In the genomic region with DNA sequence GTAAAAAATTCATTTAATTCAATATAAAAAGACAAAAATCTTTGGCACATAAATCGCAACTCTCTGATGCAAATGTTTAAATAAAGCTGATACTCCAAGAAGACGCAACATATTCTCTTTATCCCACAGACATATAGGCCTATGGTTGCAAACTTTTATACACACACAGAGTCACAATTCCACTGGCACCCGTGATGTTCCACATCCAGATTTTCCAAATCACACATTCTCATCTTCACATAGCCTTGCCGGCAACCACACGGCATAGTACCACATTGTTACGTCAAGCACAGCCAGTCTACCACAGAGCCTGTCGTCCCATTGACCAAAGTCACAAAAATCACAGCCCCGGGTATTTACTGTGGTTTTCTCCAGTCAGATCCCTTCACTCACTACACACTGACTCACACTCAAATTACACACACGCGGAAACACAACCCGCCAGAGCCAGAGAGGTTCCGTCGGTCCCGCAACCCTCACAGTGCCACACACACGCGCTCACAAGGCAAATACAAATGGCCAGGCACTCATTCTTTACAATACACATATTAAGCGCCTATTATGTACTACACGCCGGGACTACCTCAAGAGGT, we compare ENCODE assay signal across 8 cellular contexts. TPM values are rescaled to one million over a fixed set of nuclear protein-coding genes. Genes with fewer than 3 reads are reported as not detected.
A peak's percentile ranks its signal among the peaks of the same experiment; 100 is the strongest.
DNase-seq lines count a peak whose midpoint lies in the region; ATAC-seq and TF ChIP-seq lines count a peak whose summit lies in the region.

No MANE protein-coding gene starts in this region.

- H3K9me3 ChIP-seq in spleen = peaks cover 0 to 18% (median 14%) of the 10 kb centered on the region in 8 donors

- ATAC-seq in HG03066 (IDR thresholded peaks at IDR 0.05; ENCODE audit: low read depth, unreplicated experiment) = peak; percentile 16

- H3K4me1 ChIP-seq in spleen = peaks cover 10 to 30% (median 21%) of the 10 kb centered on the region in 6 donors

- H3K27ac ChIP-seq in brain microvascular endothelial cell (peak overlapping the region; percentile 92), spleen (peak overlapping the region; percentile 84 to 95 (median 91))

- DNase-seq in AG08395 (ENCODE audit: low spot score) = peak; percentile 59
- peak; percentile 73 for DNase-seq in OCI-M1 (lab: John Stamatoyannopoulos, UW)
- DNase-seq in brain microvascular endothelial cell = peak; percentile 69
- peak; percentile 37 for DNase-seq in iPS-NIHi11 (ENCODE audit: low spot score)
- DNase-seq in spleen = no peak
- DNase-seq in NCI-H2081 treated with DMSO at 0.1 percent for 48 hours (lab: John Stamatoyannopoulos, UW) = no peak

- in situ Hi-C loops in brain microvascular endothelial cell (cut with HindIII; ENCODE audit: low pct_ligation_motif_present, low sequenced_read_pairs) = no loop called here

- H3K36me3 ChIP-seq in brain microvascular endothelial cell (replicated peaks) (no peaks in the 10 kb centered on the region), spleen (peaks cover 0 to 11% (median 2%) of the 10 kb centered on the region in 6 donors)

- TF ChIP-seq CTCF in GM12875 (IDR thresholded peaks at IDR 0.05; ENCODE audit: borderline replicate concordance, insufficient read depth, low read depth, low read length) = no peak
- TF ChIP-seq CTCF in brain microvascular endothelial cell (IDR thresholded peaks at IDR 0.05; ENCODE audit: low read depth, low read length, missing control alignments) = no peak
- no peak for TF ChIP-seq CTCF in spleen (IDR thresholded peaks at IDR 0.05 in 8 of 11, conservative IDR thresholded peaks at IDR 0.05 in 3 of 11)

- intact Hi-C loops in spleen (cut with DNase I; ENCODE audit: low total_unique reads) = no loop called here

- peak overlapping the region; percentile 61 for H3K4me3 ChIP-seq in GM12875 (ENCODE audit: low read depth, low read length)
- peak overlapping the region; percentile 90 for H3K4me3 ChIP-seq in brain microvascular endothelial cell (ENCODE audit: low read depth, low read length)
- H3K4me3 ChIP-seq in spleen = peak overlapping the region; percentile 54 to 75 (median 69)

- 10 to 12% (median 10%) methylated on average over 19 of the region's 19 CpGs for WGBS in spleen, 5 donors

- TF ChIP-seq POLR2A in spleen (IDR thresholded peaks at IDR 0.05) = no peak

- H3K27me3 ChIP-seq in brain microvascular endothelial cell (replicated peaks) (no peaks in the 10 kb centered on the region), spleen (replicated peaks in 1 of 7) (no peaks in the 10 kb centered on the region)

RNA-seq across cellular contexts. Expression of gene ZNF546, which starts 0.5 kb away (rescaled TPM):
- total RNA-seq in spleen = 10 to 100 TPM in 3 of 7 donors, 1 to 10 TPM in 4; 7.3 to 15.1 (median 9.2) TPM
- polyA plus RNA-seq in spleen = 1 to 10 TPM; 1.4 to 2.3 (median 1.4) TPM

RNA-seq across cellular contexts. Expression of gene PSMC4, which starts 25.3 kb away (rescaled TPM):
- 10 to 100 TPM; 58.9 to 85.4 (median 65.4) TPM for total RNA-seq in spleen
- polyA plus RNA-seq in spleen = 10 to 100 TPM; 53.2 to 66.4 (median 55.5) TPM

RNA-seq across cellular contexts. Expression of gene ZNF780B, which starts 59.7 kb away (rescaled TPM):
- total RNA-seq in spleen = 10 to 100 TPM; 23.7 to 42.3 (median 32.1) TPM
- polyA plus RNA-seq in spleen = 10 to 100 TPM in 1 of 3 donors, 1 to 10 TPM in 2; 7.8 to 11.4 (median 8.6) TPM

Comparison
In these comparisons a context has a peak if more than half of its experiments do, and no peak if none do; other contexts are left out.
1. DNase-seq: peak in AG08395 (single experiment), OCI-M1 (single experiment), brain microvascular endothelial cell (single experiment) and iPS-NIHi11 (single experiment); none in spleen (single experiment) and NCI-H2081 treated with DMSO at 0.1 percent for 48 hours (single experiment).
2. Peak in every context shown above with its lines, with median percentiles within 50 percentile points of each other: H3K4me3 ChIP-seq.